8 cellular contexts compared by ENCODE assay signal in genomic region chr2:69436594-69436936, GRCh38. TPM values are rescaled to one million over a fixed set of nuclear protein-coding genes. Genes with fewer than 3 reads are reported as not detected.
A peak's percentile ranks its signal among the peaks of the same experiment; 100 is the strongest.
DNase-seq lines count a peak whose midpoint lies in the region; ATAC-seq and TF ChIP-seq lines count a peak whose summit lies in the region.

No MANE protein-coding gene starts in this region.

- 0 to 3% methylated on average over 4 of the region's 5 CpGs for WGBS in gastroesophageal sphincter (ENCODE audit: low coverage in 1 of 2), 2 donors

- POLR2A ChIA-PET in CD8-positive, alpha-beta T cell (lab: Charles Lee) = interaction anchor here (0.7 to 1.8 kb wide), 17 partner anchors 15 to 865 kb away, joined by 3 to 13 read pairs (median 4); partner anchors contain the start of genes AAK1, C2orf42, FAM136A and GFPT1

- H3K36me3 ChIP-seq in CD8-positive, alpha-beta T cell (ENCODE audit: insufficient read depth, low read length) = no peaks in the 10 kb centered on the region
- H3K36me3 ChIP-seq in H7 (replicated peaks; ENCODE audit: control insufficient read depth, insufficient read depth, low read length) (no peaks in the 10 kb centered on the region), gastroesophageal sphincter (peaks cover 0 to 2% of the 10 kb centered on the region in 2 donors), skeletal muscle tissue (ENCODE audit: control insufficient read depth in 3 of 3, insufficient read depth in 3 of 3, low read length in 3 of 3) (peaks cover 0 to 2% (median 0%) of the 10 kb centered on the region in 3 donors)

- TF ChIP-seq POLR2A in gastroesophageal sphincter (IDR thresholded peaks at IDR 0.05) = no peak

- peak overlapping the region; percentile 100 for H3K27ac Mint-ChIP-seq in CD8-positive, alpha-beta T cell
- peak overlapping the region; percentile 97 for H3K27ac Mint-ChIP-seq in T-helper 17 cell

- no peak for TF ChIP-seq EP300 in gastroesophageal sphincter (IDR thresholded peaks at IDR 0.05)

- H3K27me3 ChIP-seq in CD8-positive, alpha-beta T cell (ENCODE audit: insufficient read depth, low read length) = no peaks in the 10 kb centered on the region
- H3K27me3 ChIP-seq in H7 (ENCODE audit: control insufficient read depth, insufficient read depth, low read length) (no peaks in the 10 kb centered on the region), gastroesophageal sphincter (no peaks in the 10 kb centered on the region), skeletal muscle tissue (ENCODE audit: control insufficient read depth in 3 of 3, insufficient read depth in 3 of 3, low read length in 3 of 3) (no peaks in the 10 kb centered on the region)

- H3K4me3 ChIP-seq in CD8-positive, alpha-beta T cell (ENCODE audit: low read depth, low read length) = peak overlapping the region; percentile 68
- H3K4me3 ChIP-seq in H7 (ENCODE audit: insufficient read depth, low read depth, low read length) (peak overlapping the region; percentile 93), gastroesophageal sphincter (peak overlapping the region; percentile 63 to 67), skeletal muscle tissue (ENCODE audit: low read length in 3 of 3) (peak overlapping the region; percentile 79 to 98 (median 95))

- CTCF ChIA-PET in CD8-positive, alpha-beta T cell (lab: Charles Lee) = interaction anchor here (0.8 to 2.6 kb wide), 8 partner anchors 11 to 380 kb away, joined by 3 to 8 read pairs (median 4); no protein-coding TSS in a partner anchor

- peak in 1 of 7 experiments; percentile 13 for DNase-seq in CD8-positive, alpha-beta T cell
- DNase-seq in H7 (no peak), T-helper 17 cell (no peak), NCI-H2107 (lab: John Stamatoyannopoulos, UW) (no peak), 8988T (no peak)

- peaks cover 47% of the 10 kb centered on the region for H3K4me1 Mint-ChIP-seq in CD8-positive, alpha-beta T cell (ENCODE audit: low read depth)
- peaks cover 15% of the 10 kb centered on the region for H3K4me1 Mint-ChIP-seq in T-helper 17 cell

- H3K9ac ChIP-seq in skeletal muscle tissue (ENCODE audit: low read depth in 1 of 3, low read length in 3 of 3) = peak overlapping the region; percentile 88 to 99 (median 98)

- peak; percentile 4 for ATAC-seq in CD8-positive, alpha-beta T cell
- ATAC-seq in T-helper 17 cell (peak; percentile 5), gastroesophageal sphincter (no peak), HG03469 (IDR thresholded peaks at IDR 0.05; ENCODE audit: unreplicated experiment) (no peak)

- peaks cover 9% of the 10 kb centered on the region for H3K36me3 Mint-ChIP-seq in CD8-positive, alpha-beta T cell
- H3K36me3 Mint-ChIP-seq in T-helper 17 cell (ENCODE audit: low read depth) = no peaks in the 10 kb centered on the region

- H3K4me1 ChIP-seq in CD8-positive, alpha-beta T cell (ENCODE audit: insufficient read depth, low read length) = peaks cover 23% of the 10 kb centered on the region
- peaks cover 0 to 37% (median 10%) of the 10 kb centered on the region in 3 donors for H3K4me1 ChIP-seq in gastroesophageal sphincter
- H3K4me1 ChIP-seq in skeletal muscle tissue (ENCODE audit: control insufficient read depth in 3 of 3, insufficient read depth in 3 of 3, low read length in 3 of 3) = peaks cover 15 to 23% (median 16%) of the 10 kb centered on the region in 3 donors

- no peaks in the 10 kb centered on the region for H3K27me3 Mint-ChIP-seq in CD8-positive, alpha-beta T cell (ENCODE audit: low read depth)
- H3K27me3 Mint-ChIP-seq in T-helper 17 cell = no peaks in the 10 kb centered on the region

- intact Hi-C loops in CD8-positive, alpha-beta T cell (cut with DNase I, micrococcal nuclease) = loop anchor here in 1 of 2 experiments (2.0 kb wide), 2 partner anchors 208 to 394 kb away; no protein-coding TSS in a partner anchor

- no peak for TF ChIP-seq CTCF in CD8-positive, alpha-beta T cell (IDR thresholded peaks at IDR 0.05)
- TF ChIP-seq CTCF in gastroesophageal sphincter (IDR thresholded peaks at IDR 0.05) = no peak

- H3K4me3 Mint-ChIP-seq in CD8-positive, alpha-beta T cell = peak overlapping the region; percentile 98
- H3K4me3 Mint-ChIP-seq in T-helper 17 cell = peak overlapping the region; percentile 93

- H3K9me3 Mint-ChIP-seq in CD8-positive, alpha-beta T cell = peaks cover 6% of the 10 kb centered on the region

- peak overlapping the region; percentile 86 for H3K27ac ChIP-seq in CD8-positive, alpha-beta T cell (ENCODE audit: low read depth, low read length)
- H3K27ac ChIP-seq in gastroesophageal sphincter (peak overlapping the region; percentile 91 to 99 (median 96)), skeletal muscle tissue (ENCODE audit: low read depth, low read length) (peak overlapping the region; percentile 91)

- H3K9me3 ChIP-seq in CD8-positive, alpha-beta T cell (ENCODE audit: low read length) = no peaks in the 10 kb centered on the region
- H3K9me3 ChIP-seq in T-helper 17 cell (ENCODE audit: control insufficient read depth, low read length, poor library complexity, severe bottlenecking) (no peaks in the 10 kb centered on the region), gastroesophageal sphincter (no peaks in the 10 kb centered on the region), skeletal muscle tissue (ENCODE audit: control insufficient read depth in 3 of 3, low read length in 3 of 3) (no peaks in the 10 kb centered on the region)

RNA-seq across cellular contexts. Expression of gene NFU1, which starts 0.7 kb away (rescaled TPM):
- 10 to 100 TPM; 28.4 to 33.8 TPM for total RNA-seq in CD8-positive, alpha-beta T cell
- 36.2 and 39.5 TPM in 2 replicates for total RNA-seq in H7 (2014; rRNA removed; shearing (Covaris generic))
- 10 to 100 TPM; 17.8 to 23.2 TPM for total RNA-seq in T-helper 17 cell
- 10 to 100 TPM; 58.9 to 77.2 (median 62.2) TPM for total RNA-seq in gastroesophageal sphincter
- total RNA-seq in skeletal muscle tissue = 51.7 TPM

RNA-seq across cellular contexts. Expression of gene GFPT1, which starts 49.5 kb away (rescaled TPM):
- 10 to 100 TPM; 26.5 to 30.9 TPM for total RNA-seq in CD8-positive, alpha-beta T cell
- 25.6 and 39.0 TPM in 2 replicates for total RNA-seq in H7 (2014; rRNA removed; shearing (Covaris generic))
- total RNA-seq in T-helper 17 cell = 10 to 100 TPM; 15.1 to 18.7 TPM
- total RNA-seq in gastroesophageal sphincter = 10 to 100 TPM; 15.3 to 40.4 (median 28.2) TPM
- 30.8 TPM for total RNA-seq in skeletal muscle tissue

Comparison
In these comparisons a context has a peak if more than half of its experiments do, and no peak if none do; other contexts are left out.
1. ATAC-seq: peak in CD8-positive, alpha-beta T cell (single experiment) and T-helper 17 cell (single experiment); none in gastroesophageal sphincter (single experiment) and HG03469 (single experiment).
2. Peak in every context shown above with its lines, with median percentiles within 50 percentile points of each other: H3K27ac ChIP-seq and H3K4me3 ChIP-seq.